In genomic region chr2:36338827-36339145, GRCh38 we compare ENCODE assay signal across 1 cellular context.
TF ChIP-seq lines count a peak whose summit lies in the region.

No MANE protein-coding gene starts in this region.

TF ChIP-seq in WTC11, 78 proteins besides CTCF, POLR2A, EP300 and RAD21 (continued from another document):
- TF ChIP-seq MAX (CRISPR knock-in tag; IDR thresholded peaks at IDR 0.05) (no peak), HMGA2 (CRISPR knock-in tag; IDR thresholded peaks at IDR 0.05) (no peak), USF2 (CRISPR knock-in tag; IDR thresholded peaks at IDR 0.05) (no peak), NR1H2 (CRISPR knock-in tag; IDR thresholded peaks at IDR 0.05) (no peak)
TF ChIP-seq in WTC11: peak in this region for 0.
